17 cellular contexts compared by ENCODE assay signal in genomic region chr16:81524382-81524781, GRCh38.
A peak's percentile ranks its signal among the peaks of the same experiment; 100 is the strongest.
DNase-seq lines count a peak whose midpoint lies in the region; ATAC-seq and TF ChIP-seq lines count a peak whose summit lies in the region.
"Had no signal": no experiment of that assay in that cellular context is flagged by ENCODE, and none has a peak within 500 bp of the region (broad histone marks: within the 10 kb centered on the region; RNA-seq: fewer than 3 reads in every experiment).

No MANE protein-coding gene starts in this region.

- no peak overlapping the region for H2BK20ac ChIP-seq in H9 (ENCODE audit: low read depth, low read length, poor library complexity, severe bottlenecking)

- no peak overlapping the region for H3K27ac ChIP-seq in H9 (ENCODE audit: insufficient read length, low read depth, low read length)
- no peak overlapping the region for H3K27ac ChIP-seq in trophoblast cell (ENCODE audit: low read depth, low read length)
- H3K27ac ChIP-seq: gastrocnemius medialis, GM23248, uterus had no signal

- H3K4me1 Mint-ChIP-seq in H9 (peaks cover 16 to 25% of the 10 kb centered on the region in 2 experiments), T-helper 17 cell (peaks cover 57% of the 10 kb centered on the region), MCF 10A (ENCODE audit: insufficient read depth, unreplicated experiment) (peaks cover 50% of the 10 kb centered on the region)

- H3K4ac ChIP-seq in H9 (ENCODE audit: low read depth, low read length) (no peak overlapping the region), trophoblast cell (ENCODE audit: low read depth, low read length) (peak overlapping the region; percentile 48)

- H3K36me3 ChIP-seq in trophoblast cell (ENCODE audit: control insufficient read depth in 1 of 2, insufficient read depth in 2 of 2, low read length in 2 of 2), result peaks cover 4 to 5% of the 10 kb centered on the region in 2 experiments
- H3K36me3 ChIP-seq: gastrocnemius medialis, uterus had no signal

- TF ChIP-seq CTCF in H9 (conservative IDR thresholded peaks at IDR 0.05), result no peak
- no peak for TF ChIP-seq CTCF in MCF 10A (IDR thresholded peaks at IDR 0.05; ENCODE audit: unreplicated experiment)

- H3K79me2 ChIP-seq in H9 (ENCODE audit: insufficient read depth, low read length), result peaks cover 10% of the 10 kb centered on the region; the same call in 1 of the 2 replicates
- peaks cover under 1% of the 10 kb centered on the region for H3K79me2 ChIP-seq in trophoblast cell (ENCODE audit: control insufficient read depth, insufficient read depth, low read length, poor library complexity)

- H3K27ac Mint-ChIP-seq in H9 (no peak overlapping the region), T-helper 17 cell (peak overlapping the region; percentile 99), MCF 10A (ENCODE audit: low read depth, unreplicated experiment) (peak overlapping the region; percentile 86)
- H3K27ac Mint-ChIP-seq: activated naive CD4-positive, alpha-beta T cell treated with anti-CD3 and anti-CD28 coated beads, Interleukin-2, amount 10 ng/mL, durations not matched to agents 7 days and 5 days; CD4-positive, CD25-positive, alpha-beta regulatory T cell had no signal

- CTCF ChIA-PET in MCF 10A (lab: Yijun Ruan, JAX), result interaction anchor here (0.5 to 1.9 kb wide), 8 partner anchors 19 to 499 kb away, joined by 3 to 5 read pairs (median 4); no protein-coding TSS in a partner anchor

- DNase-seq in H9 (no peak), T-helper 17 cell (peak in 2 of 3 donors; percentile 26 to 37), MCF 10A (ENCODE audit: unreplicated experiment) (no peak), trophoblast cell (peak; percentile 96 to 97), superior temporal gyrus (ENCODE audit: extremely low spot score) (no peak), retina (no peak), GM19238 (ENCODE audit: insufficient read length, low spot score) (no peak)
- DNase-seq: activated naive CD4-positive, alpha-beta T cell treated with anti-CD3 and anti-CD28 coated beads, Interleukin-2, amount 10 ng/mL, durations not matched to agents 7 days and 5 days; CD4-positive, CD25-positive, alpha-beta regulatory T cell; gastrocnemius medialis; GM23248; KG1; NCI-H2081; stimulated activated CD4-positive, alpha-beta T cell treated with anti-CD3 and anti-CD28 coated beads, Interleukin-4, amount 100 ng/mL, for 4 hours; T1000; uterus had no signal

- H3K27me3 Mint-ChIP-seq in H9 (ENCODE audit: low read depth) (no peaks in the 10 kb centered on the region), T-helper 17 cell (no peaks in the 10 kb centered on the region), MCF 10A (ENCODE audit: insufficient read depth, unreplicated experiment) (no peaks in the 10 kb centered on the region)
- H3K27me3 Mint-ChIP-seq: activated naive CD4-positive, alpha-beta T cell treated with anti-CD3 and anti-CD28 coated beads, Interleukin-2, amount 10 ng/mL, durations not matched to agents 7 days and 5 days; CD4-positive, CD25-positive, alpha-beta regulatory T cell had no signal

- H2BK15ac ChIP-seq in H9 (ENCODE audit: low read depth, low read length), result no peak overlapping the region

- H3K18ac ChIP-seq in H9 (ENCODE audit: insufficient read length, low read depth, low read length) (no peak overlapping the region), trophoblast cell (ENCODE audit: low read length) (no peak overlapping the region)

- H3K4me2 ChIP-seq in H9 (ENCODE audit: insufficient read depth, insufficient read length, low read length) (no peak overlapping the region), trophoblast cell (ENCODE audit: low read length) (no peak overlapping the region)

- ATAC-seq in T-helper 17 cell (peak; percentile 63), HG02840 (IDR thresholded peaks at IDR 0.05; ENCODE audit: low FRiP score, unreplicated experiment) (no peak)
- ATAC-seq: gastrocnemius medialis had no signal

- H4K20me1 ChIP-seq in H9 (ENCODE audit: control insufficient read depth, insufficient read depth, insufficient read length), result no peaks in the 10 kb centered on the region

- H3K23me2 ChIP-seq in H9 (ENCODE audit: insufficient read length, low read depth, low read length, poor library complexity, severe bottlenecking), result no peaks in the 10 kb centered on the region

- H4K5ac ChIP-seq in H9 (ENCODE audit: insufficient read length, low read depth, low read length), result no peak overlapping the region

- H3K36me3 Mint-ChIP-seq in H9 (ENCODE audit: insufficient read depth in 1 of 3, low read depth in 3 of 3) (peaks cover 11 to 22% (median 18%) of the 10 kb centered on the region in 3 experiments), T-helper 17 cell (ENCODE audit: low read depth) (no peaks in the 10 kb centered on the region), MCF 10A (ENCODE audit: insufficient read depth, unreplicated experiment) (peaks cover 25% of the 10 kb centered on the region)

- POLR2A ChIA-PET in MCF 10A (lab: Yijun Ruan, JAX), result interaction anchor here (0.7 to 3.5 kb wide), 9 partner anchors 25 to 531 kb away, joined by 3 to 20 read pairs (median 4); no protein-coding TSS in a partner anchor

- peak overlapping the region; percentile 58 for H4K8ac ChIP-seq in H9 (replicated peaks; ENCODE audit: insufficient read length, low read depth, low read length)
- no peak overlapping the region for H4K8ac ChIP-seq in trophoblast cell (ENCODE audit: low read depth, low read length)

- H2AFZ ChIP-seq in H9 (ENCODE audit: low read length), result no peak overlapping the region
- H2AFZ ChIP-seq in trophoblast cell (ENCODE audit: insufficient read depth, low read length, poor library complexity), result no peak overlapping the region
- H2AFZ ChIP-seq: GM23248 had no signal

- H3T11ph ChIP-seq in H9 (ENCODE audit: low read length), result no peak overlapping the region

- intact Hi-C loops in MCF 10A (cut with micrococcal nuclease), result loop anchor here (10.0 kb wide), 1 partner anchor 120 kb away; no protein-coding TSS in a partner anchor

- peaks cover 12% of the 10 kb centered on the region for H3K79me1 ChIP-seq in H9 (ENCODE audit: insufficient read depth, low read depth, low read length, poor library complexity, severe bottlenecking)
- peaks cover 10% of the 10 kb centered on the region for H3K79me1 ChIP-seq in trophoblast cell (ENCODE audit: low read length)

- H3K14ac ChIP-seq in H9 (ENCODE audit: insufficient read depth, low read length) (no peak overlapping the region), trophoblast cell (ENCODE audit: low read length) (no peak overlapping the region)

- H3K27me3 ChIP-seq in H9 (ENCODE audit: insufficient read depth, low read length) (no peaks in the 10 kb centered on the region), trophoblast cell (ENCODE audit: insufficient read depth, low read length) (no peaks in the 10 kb centered on the region)
- H3K27me3 ChIP-seq: gastrocnemius medialis, uterus had no signal

- no peak overlapping the region for H3K56ac ChIP-seq in H9 (ENCODE audit: insufficient read length, low read depth, low read length)

- no peak overlapping the region for H4K12ac ChIP-seq in trophoblast cell (ENCODE audit: low read depth, low read length)

- H3K4me1 ChIP-seq in H9 (ENCODE audit: insufficient read depth, low read length) (no peaks in the 10 kb centered on the region), trophoblast cell (ENCODE audit: control insufficient read depth in 1 of 2, insufficient read depth in 2 of 2, low read length in 2 of 2) (peaks cover 13 to 21% of the 10 kb centered on the region in 2 experiments)

- H3K9ac ChIP-seq in H9 (ENCODE audit: extremely low read depth, insufficient read length, low read length), result no peak overlapping the region
- no peak overlapping the region for H3K9ac ChIP-seq in trophoblast cell (ENCODE audit: low read length)
- H3K9ac ChIP-seq: GM23248 had no signal

- no TSS peak for BruUV-seq in MCF 10A (replicated peaks; lab: Mats Ljungman, UMichigan)

- H3K4me3 ChIP-seq in trophoblast cell (ENCODE audit: low read depth, low read length), result no peak overlapping the region
- H3K4me3 ChIP-seq: gastrocnemius medialis, GM23248, uterus had no signal

- H3K4me3 Mint-ChIP-seq in H9 (no peak overlapping the region), T-helper 17 cell (no peak overlapping the region), MCF 10A (ENCODE audit: unreplicated experiment) (no peak overlapping the region)
- H3K4me3 Mint-ChIP-seq: activated naive CD4-positive, alpha-beta T cell treated with anti-CD3 and anti-CD28 coated beads, Interleukin-2, amount 10 ng/mL, durations not matched to agents 7 days and 5 days; CD4-positive, CD25-positive, alpha-beta regulatory T cell had no signal

- H2BK5ac ChIP-seq in H9 (ENCODE audit: insufficient read length, low read length) (no peak overlapping the region), trophoblast cell (ENCODE audit: low read depth, low read length, poor library complexity) (no peak overlapping the region)

- H3K9me3 Mint-ChIP-seq in H9, result peaks cover 3 to 5% of the 10 kb centered on the region in 2 experiments; a peak in 4 of 5 replicates
- no peaks in the 10 kb centered on the region for H3K9me3 Mint-ChIP-seq in MCF 10A (ENCODE audit: unreplicated experiment)
- H3K9me3 Mint-ChIP-seq: activated naive CD4-positive, alpha-beta T cell treated with anti-CD3 and anti-CD28 coated beads, Interleukin-2, amount 10 ng/mL, durations not matched to agents 7 days and 5 days; CD4-positive, CD25-positive, alpha-beta regulatory T cell had no signal

- H3K9me3 ChIP-seq in H9 (ENCODE audit: control insufficient read depth, low read depth, low read length), result no peaks in the 10 kb centered on the region
- H3K9me3 ChIP-seq in T-helper 17 cell (ENCODE audit: control insufficient read depth, low read length, poor library complexity, severe bottlenecking), result no peaks in the 10 kb centered on the region
- H3K9me3 ChIP-seq in trophoblast cell (ENCODE audit: insufficient read depth, low read depth, low read length), result no peaks in the 10 kb centered on the region
- H3K9me3 ChIP-seq: gastrocnemius medialis, uterus had no signal

- H2BK120ac ChIP-seq in H9 (ENCODE audit: low read depth, low read length, poor library complexity, severe bottlenecking) (no peak overlapping the region), trophoblast cell (ENCODE audit: insufficient read depth, low read length, poor library complexity) (no peak overlapping the region)

- H3K23ac ChIP-seq in H9 (ENCODE audit: insufficient read length, low read depth, low read length), result no peak overlapping the region
- H3K23ac ChIP-seq in trophoblast cell (ENCODE audit: low read length), result no peak overlapping the region

- no CpG with 5 or more reads among the region's 10 CpGs for WGBS in H9 (ENCODE audit: extremely low coverage, insufficient read length, low lambda C conversion rate)
- no CpG with 5 or more reads among the region's 10 CpGs for WGBS in trophoblast cell (ENCODE audit: extremely low coverage, insufficient coverage, insufficient read length)

- no peak overlapping the region for H2AK5ac ChIP-seq in H9 (ENCODE audit: insufficient read length, low read length)
- H2AK5ac ChIP-seq in trophoblast cell (ENCODE audit: low read length), result no peak overlapping the region

- no peak overlapping the region for H4K91ac ChIP-seq in H9 (ENCODE audit: insufficient read length, low read depth, low read length)
- no peak overlapping the region for H4K91ac ChIP-seq in trophoblast cell (ENCODE audit: low read depth, low read length)

- no peak overlapping the region for H2BK12ac ChIP-seq in H9 (ENCODE audit: insufficient read length, low read depth, low read length)
- H2BK12ac ChIP-seq in trophoblast cell (ENCODE audit: low read length), result no peak overlapping the region

Comparison
In these comparisons a context has a peak if more than half of its experiments do, and no peak if none do; other contexts are left out.
1. DNase-seq: peak in T-helper 17 cell (2 of 3) and trophoblast cell (2 of 2); none in H9 (single experiment), MCF 10A (single experiment), superior temporal gyrus (single experiment), retina (single experiment) and GM19238 (single experiment).
2. H3K27ac Mint-ChIP-seq: peak in T-helper 17 cell (single experiment) and MCF 10A (single experiment); none in H9 (0 of 3).